ENCODE assay signal across 17 cellular contexts in genomic region chr7:107208563-107208962, GRCh38. TPM values are rescaled to one million over a fixed set of nuclear protein-coding genes. Genes with fewer than 3 reads are reported as not detected.
DNase-seq lines count a peak whose midpoint lies in the region; ATAC-seq, FAIRE-seq and TF ChIP-seq lines count a peak whose summit lies in the region.
"Had no signal": no experiment of that assay in that cellular context is flagged by ENCODE, and none has a peak within 500 bp of the region (broad histone marks: within the 10 kb centered on the region; RNA-seq: fewer than 3 reads in every experiment).

No MANE protein-coding gene starts in this region.

- TF ChIP-seq CTCF in IMR-90 (conservative IDR thresholded peaks at IDR 0.05; ENCODE audit: low read depth, low read length) (no peak), astrocyte (IDR thresholded peaks at IDR 0.05; ENCODE audit: insufficient read depth, low read depth, low read length) (no peak), lower lobe of right lung (IDR thresholded peaks at IDR 0.05) (no peak), smooth muscle cell (IDR thresholded peaks at IDR 0.05; ENCODE audit: borderline replicate concordance, insufficient read depth, poor library complexity, severe bottlenecking) (no peak), A673 (conservative IDR thresholded peaks at IDR 0.05; ENCODE audit: low read depth, low read length) (no peak)

- H3K9me1 ChIP-seq in IMR-90 (ENCODE audit: insufficient read depth, low read length), result peaks cover 6% of the 10 kb centered on the region

- H3K4me3 ChIP-seq in IMR-90 (ENCODE audit: insufficient read depth, low read depth, low read length), result no peak overlapping the region
- no peak overlapping the region for H3K4me3 ChIP-seq in astrocyte (ENCODE audit: insufficient read depth, low read depth, low read length)
- H3K4me3 ChIP-seq in lower lobe of right lung, result no peak overlapping the region
- no peak overlapping the region for H3K4me3 ChIP-seq in smooth muscle cell
- no peak overlapping the region for H3K4me3 ChIP-seq in A673 (ENCODE audit: low read depth, low read length, poor library complexity, severe bottlenecking)
- H3K4me3 ChIP-seq: MG63, testis had no signal

- H4K20me1 ChIP-seq in IMR-90 (ENCODE audit: insufficient read depth, low read length) (no peaks in the 10 kb centered on the region), astrocyte (ENCODE audit: insufficient read depth, low read length) (no peaks in the 10 kb centered on the region), smooth muscle cell (ENCODE audit: low read depth) (no peaks in the 10 kb centered on the region)

- H3K79me2 ChIP-seq in astrocyte (ENCODE audit: insufficient read depth, low read length) (no peaks in the 10 kb centered on the region), smooth muscle cell (ENCODE audit: low read depth) (no peaks in the 10 kb centered on the region)

- no peak overlapping the region for H3K4me3 Mint-ChIP-seq in astrocyte (ENCODE audit: unreplicated experiment)
- H3K4me3 Mint-ChIP-seq: activated T-helper 17 cell treated with anti-CD3 and anti-CD28 coated beads, Interleukin-2, amount 50 U/mL, for 72 hours; mesothelial cell of epicardium; T-helper 1 cell treated with Interleukin-12 subunit alpha and Interleukin-12 subunit beta and Interleukin-4 antibody, amounts not matched to agents 30 μg/mL and 1 μg/mL, for 36 hours; WTC11 had no signal

- H4K91ac ChIP-seq in IMR-90 (ENCODE audit: insufficient read depth, low read depth, low read length), result no peak overlapping the region

- no peak overlapping the region for H3K23ac ChIP-seq in IMR-90 (ENCODE audit: low read depth, low read length)

- WGBS in IMR-90 (ENCODE audit: extremely low coverage in 2 of 2, insufficient read length in 1 of 2), 2 experiments, result no CpG with 5 or more reads among the region's 5 CpGs
- 60% methylated on average over 5 of the region's 5 CpGs for WGBS in smooth muscle cell (ENCODE audit: low lambda C conversion rate)

- no peak overlapping the region for H2BK120ac ChIP-seq in IMR-90 (ENCODE audit: low read depth, low read length)

- peaks cover 21% of the 10 kb centered on the region for H3K36me3 ChIP-seq in IMR-90 (ENCODE audit: control insufficient read depth, insufficient read depth, low read length)
- peaks cover 12% of the 10 kb centered on the region for H3K36me3 ChIP-seq in astrocyte (ENCODE audit: insufficient read depth, low read length)
- H3K36me3 ChIP-seq in lower lobe of right lung, result peaks cover 66% of the 10 kb centered on the region
- H3K36me3 ChIP-seq in smooth muscle cell (ENCODE audit: low read depth), result no peaks in the 10 kb centered on the region
- no peaks in the 10 kb centered on the region for H3K36me3 ChIP-seq in A673 (ENCODE audit: insufficient read depth, low read length, poor library complexity, severe bottlenecking)
- H3K36me3 ChIP-seq: MG63 had no signal

- H2BK15ac ChIP-seq in IMR-90 (ENCODE audit: low read depth, low read length), result no peak overlapping the region

- H3K9ac ChIP-seq in IMR-90 (ENCODE audit: low read depth, low read length) (no peak overlapping the region), astrocyte (ENCODE audit: low read length) (no peak overlapping the region), smooth muscle cell (ENCODE audit: low read depth) (no peak overlapping the region)

- no peak overlapping the region for H4K5ac ChIP-seq in IMR-90 (ENCODE audit: low read depth, low read length)

- ATAC-seq in IMR-90 (ENCODE audit: low read depth), result no peak
- ATAC-seq in lower lobe of right lung, result no peak
- no peak for ATAC-seq in GM19395 (IDR thresholded peaks at IDR 0.05; ENCODE audit: unreplicated experiment)
- ATAC-seq: activated T-helper 17 cell treated with anti-CD3 and anti-CD28 coated beads, Interleukin-2, amount 50 U/mL, for 72 hours; WTC11 had no signal

- no peak overlapping the region for H2AFZ ChIP-seq in IMR-90 (replicated peaks; ENCODE audit: low read length, poor library complexity)
- H2AFZ ChIP-seq in astrocyte (ENCODE audit: low read depth, low read length), result no peak overlapping the region
- no peak overlapping the region for H2AFZ ChIP-seq in smooth muscle cell (ENCODE audit: low read depth)

- CTCF ChIA-PET in IMR-90 (lab: Yijun Ruan, JAX) (no interaction called here), A673 (lab: Charles Lee) (no interaction called here)

- H4K8ac ChIP-seq in IMR-90 (ENCODE audit: low read depth in 2 of 2, low read length in 2 of 2), result no peak overlapping the region

- H3K27ac Mint-ChIP-seq in astrocyte (ENCODE audit: unreplicated experiment), result peak overlapping the region; percentile 64
- H3K27ac Mint-ChIP-seq: T-helper 1 cell treated with Interleukin-12 subunit alpha and Interleukin-12 subunit beta and Interleukin-4 antibody, amounts not matched to agents 30 μg/mL and 1 μg/mL, for 36 hours had no signal

- no peak overlapping the region for H2AK5ac ChIP-seq in IMR-90 (ENCODE audit: low read depth, low read length)

- intact Hi-C loops in IMR-90 (cut with micrococcal nuclease) (loop anchor here (10.0 kb wide), 1 partner anchor 666 kb away; no protein-coding TSS in a partner anchor), lower lobe of right lung (cut with DNase I) (no loop called here), A673 (cut with micrococcal nuclease; ENCODE audit: unreplicated experiment) (no loop called here)

- no peaks in the 10 kb centered on the region for H3F3A ChIP-seq in smooth muscle cell (ENCODE audit: low read depth)

- H2BK20ac ChIP-seq in IMR-90 (ENCODE audit: low read depth, low read length), result no peak overlapping the region

- H3K36me3 Mint-ChIP-seq in astrocyte (ENCODE audit: low read depth, unreplicated experiment), result peaks cover 21% of the 10 kb centered on the region

- H3K27me3 Mint-ChIP-seq in astrocyte (ENCODE audit: low read depth, unreplicated experiment), result no peaks in the 10 kb centered on the region
- H3K27me3 Mint-ChIP-seq: activated T-helper 17 cell treated with anti-CD3 and anti-CD28 coated beads, Interleukin-2, amount 50 U/mL, for 72 hours had no signal

- DNase-seq in IMR-90 (no peak), astrocyte (ENCODE audit: low read depth) (no peak), lower lobe of right lung (no peak), smooth muscle cell (lab: John Stamatoyannopoulos, UW; ENCODE audit: unreplicated experiment) (no peak), HuH-7.5 (ENCODE audit: low spot score) (no peak), NCI-H446 treated with DMSO at 0.1 percent for 48 hours (lab: John Stamatoyannopoulos, UW) (no peak), A673 (ENCODE audit: low spot score) (no peak)
- DNase-seq: MG63; NCI-H345; stimulated activated CD4-positive, alpha-beta T cell treated with anti-CD3 and anti-CD28 coated beads, Interleukin-4, amount 100 ng/mL, for 1 hour; testis had no signal

- H3K4ac ChIP-seq in IMR-90 (ENCODE audit: low read depth, low read length), result no peak overlapping the region

- no peak overlapping the region for H3K18ac ChIP-seq in IMR-90 (ENCODE audit: low read depth, low read length)

- H3K27me3 ChIP-seq in IMR-90 (ENCODE audit: control insufficient read depth, insufficient read depth, low read length) (no peaks in the 10 kb centered on the region), astrocyte (ENCODE audit: insufficient read depth, low read length) (no peaks in the 10 kb centered on the region), lower lobe of right lung (ENCODE audit: low read depth) (no peaks in the 10 kb centered on the region), smooth muscle cell (ENCODE audit: low read depth) (no peaks in the 10 kb centered on the region), A673 (replicated peaks; ENCODE audit: insufficient read depth, low read depth, low read length, poor library complexity) (no peaks in the 10 kb centered on the region)
- H3K27me3 ChIP-seq: MG63, testis had no signal

- H3K27ac ChIP-seq in IMR-90 (ENCODE audit: insufficient read depth, low read length) (no peak overlapping the region), astrocyte (ENCODE audit: low read depth, low read length) (no peak overlapping the region), lower lobe of right lung (peak overlapping the region; percentile 19), smooth muscle cell (ENCODE audit: low read depth) (peak overlapping the region; percentile 41), A673 (ENCODE audit: low read depth, low read length, poor library complexity, severe bottlenecking) (no peak overlapping the region)
- H3K27ac ChIP-seq: testis had no signal

- H3K9me3 Mint-ChIP-seq in astrocyte (ENCODE audit: unreplicated experiment), result peaks cover under 1% of the 10 kb centered on the region
- H3K9me3 Mint-ChIP-seq: activated T-helper 17 cell treated with anti-CD3 and anti-CD28 coated beads, Interleukin-2, amount 50 U/mL, for 72 hours; WTC11 had no signal

- no peak overlapping the region for H2BK5ac ChIP-seq in IMR-90 (ENCODE audit: low read depth, low read length, poor library complexity, severe bottlenecking)

- BruUV-seq in IMR-90 (replicated peaks; lab: Mats Ljungman, UMichigan) (no TSS peak), A673 (replicated peaks; lab: Mats Ljungman, UMichigan) (no TSS peak)

- no peak for TF ChIP-seq RAD21 in IMR-90 (IDR thresholded peaks at IDR 0.05; ENCODE audit: low read length)

- TF ChIP-seq POLR2A in IMR-90 (IDR thresholded peaks at IDR 0.05; ENCODE audit: low read depth, low read length), result no peak

- H2AK9ac ChIP-seq in IMR-90 (replicated peaks; ENCODE audit: low read depth, low read length, poor library complexity), result no peak overlapping the region

- dilution Hi-C loops in IMR-90 (cut with HindIII; ENCODE audit: low sequenced_read_pairs, unreplicated experiment), result no loop called here

- FAIRE-seq in astrocyte (lab: Jason Lieb, UNC), result no peak
- FAIRE-seq: GM12892 had no signal

- H3K56ac ChIP-seq in IMR-90 (ENCODE audit: extremely low read depth, insufficient read depth, low read length), result no peak overlapping the region

- in situ Hi-C loops in IMR-90 (cut with MboI; ENCODE audit: low sequenced_read_pairs), result no loop called here

- no peak overlapping the region for H3K4me2 ChIP-seq in IMR-90 (ENCODE audit: low read depth, low read length)
- no peak overlapping the region for H3K4me2 ChIP-seq in astrocyte (ENCODE audit: low read length)
- H3K4me2 ChIP-seq in smooth muscle cell, result no peak overlapping the region

- H3K4me1 ChIP-seq in IMR-90 (ENCODE audit: control insufficient read depth, insufficient read depth, low read length) (peaks cover 4% of the 10 kb centered on the region; the same call in 1 of the 2 replicates), astrocyte (ENCODE audit: insufficient read depth, low read length) (no peaks in the 10 kb centered on the region), lower lobe of right lung (peaks cover 12% of the 10 kb centered on the region), smooth muscle cell (ENCODE audit: low read depth) (no peaks in the 10 kb centered on the region), A673 (ENCODE audit: insufficient read depth, low read length, poor library complexity, severe bottlenecking) (no peaks in the 10 kb centered on the region)
- H3K4me1 ChIP-seq: testis had no signal

- H3K4me1 Mint-ChIP-seq in astrocyte (ENCODE audit: low read depth, unreplicated experiment), result peaks cover 9% of the 10 kb centered on the region
- H3K4me1 Mint-ChIP-seq: WTC11 had no signal

- H3K9me3 ChIP-seq in IMR-90 (ENCODE audit: control insufficient read depth, insufficient read depth, low read length) (no peaks in the 10 kb centered on the region), astrocyte (ENCODE audit: insufficient read depth, low read depth, low read length) (no peaks in the 10 kb centered on the region), lower lobe of right lung (no peaks in the 10 kb centered on the region), smooth muscle cell (replicated peaks; ENCODE audit: low read depth) (no peaks in the 10 kb centered on the region), A673 (ENCODE audit: low read depth, low read length, poor library complexity, severe bottlenecking) (no peaks in the 10 kb centered on the region)
- H3K9me3 ChIP-seq: MG63, testis had no signal

- peak overlapping the region; percentile 28; the same call in 1 of the 2 replicates for H3K14ac ChIP-seq in IMR-90 (replicated peaks; ENCODE audit: low read depth, low read length)

- POLR2A ChIA-PET in IMR-90 (lab: Charles Lee; ENCODE audit: unreplicated experiment) (no interaction called here), A673 (lab: Charles Lee; ENCODE audit: low non-redundant PET) (no interaction called here)

- H3K79me1 ChIP-seq in IMR-90 (ENCODE audit: low read depth in 1 of 2, low read length in 2 of 2), result peaks cover 0 to 4% of the 10 kb centered on the region in 2 experiments; a peak in 3 of 4 replicates

RNA-seq across cellular contexts. Expression of gene HBP1, which starts 39.8 kb away (rescaled TPM):
- total RNA-seq in IMR-90 (2012; rRNA removed), result 69.9 and 70.0 TPM in 2 replicates
- 19.0 and 27.1 TPM in 2 replicates for polyA plus RNA-seq in IMR-90 (2012; rRNA removed)
- 7.8 and 10.8 TPM in 2 replicates for polyA plus RNA-seq in IMR-90 (2012; cell fraction: cytosol; rRNA removed)
- polyA plus RNA-seq in IMR-90 (2012; cell fraction: nucleus; rRNA removed; ENCODE audit: low replicate concordance), result 11.3 and 41.1 TPM in 2 replicates
- total RNA-seq in astrocyte, result 46.2 and 49.9 TPM in 2 replicates
- total RNA-seq in lower lobe of right lung, result 81.9 TPM
- total RNA-seq in smooth muscle cell, result 102 and 105 TPM in 2 replicates
- polyA plus RNA-seq in smooth muscle cell, result 57.9 and 61.2 TPM in 2 replicates
- 11.7 and 19.9 TPM in 2 replicates for total RNA-seq in A673 (2021)

Comparison
In these comparisons a context has a peak if more than half of its experiments do, and no peak if none do; other contexts are left out.
1. H3K27ac ChIP-seq: peak in lower lobe of right lung (single experiment) and smooth muscle cell (single experiment); none in IMR-90 (single experiment), astrocyte (single experiment) and A673 (single experiment).